In the genomic region with DNA sequence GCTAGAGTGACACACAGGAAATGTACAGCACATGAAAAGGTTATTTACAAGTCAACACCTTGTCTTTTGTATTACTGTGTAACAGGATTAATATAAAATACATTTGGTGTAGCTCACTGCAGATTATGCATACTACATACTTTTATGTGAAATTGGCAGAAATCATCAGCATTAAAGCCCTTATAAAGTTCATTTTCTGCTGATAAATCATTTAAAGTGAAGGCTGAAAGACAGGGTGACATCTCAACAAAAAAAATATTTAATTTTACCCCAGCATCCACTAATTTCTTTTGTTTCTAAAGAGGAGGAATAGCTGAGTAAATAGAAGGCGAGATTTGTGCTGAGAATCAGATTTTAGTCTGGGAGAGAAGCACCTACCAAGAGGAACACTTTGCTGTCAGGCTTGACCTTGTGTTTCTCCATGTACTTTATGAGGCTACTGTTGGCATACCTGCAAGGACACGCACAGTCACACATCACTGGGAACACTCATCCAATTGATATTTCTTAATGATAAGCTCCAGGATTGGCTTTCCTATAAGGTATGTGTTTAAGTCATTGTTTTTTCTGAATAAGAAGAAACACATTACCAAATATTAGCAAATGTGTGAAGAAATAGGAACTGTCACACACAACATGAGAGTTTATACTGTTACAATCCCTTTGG, we compare ENCODE assay signal across 22 cellular contexts.
A peak's percentile ranks its signal among the peaks of the same experiment; 100 is the strongest.
DNase-seq lines count a peak whose midpoint lies in the region; ATAC-seq, FAIRE-seq and TF ChIP-seq lines count a peak whose summit lies in the region.
"Had no signal": no experiment of that assay in that cellular context is flagged by ENCODE, and none has a peak within 500 bp of the region (broad histone marks: within the 10 kb centered on the region; RNA-seq: fewer than 3 reads in every experiment).

No MANE protein-coding gene starts in this region.

- peaks cover 61% of the 10 kb centered on the region for H3K36me3 Mint-ChIP-seq in activated T-helper 17 cell treated with anti-CD3 and anti-CD28 coated beads, Interleukin-2, amount 50 U/mL, for 72 hours (ENCODE audit: low read depth)

- H3K4me1 ChIP-seq in left ventricle myocardium inferior: peaks cover 58% of the 10 kb centered on the region
- H3K4me1 ChIP-seq in foreskin keratinocyte: peaks cover 16% of the 10 kb centered on the region
- H3K4me1 ChIP-seq: Caco-2 had no signal

- no peak overlapping the region for H3K4me3 ChIP-seq in left ventricle myocardium inferior

- no peak overlapping the region for H3K4me3 Mint-ChIP-seq in activated T-helper 17 cell treated with anti-CD3 and anti-CD28 coated beads, Interleukin-2, amount 50 U/mL, for 72 hours
- H3K4me3 Mint-ChIP-seq: CD4-positive, CD25-positive, alpha-beta regulatory T cell had no signal

- H3K36me3 ChIP-seq in left ventricle myocardium inferior: peaks cover 31% of the 10 kb centered on the region

- intact Hi-C loops in left ventricle myocardium inferior (cut with micrococcal nuclease): no loop called here
- intact Hi-C loops in cardiac septum (cut with DNase I): no loop called here

- H3K27me3 ChIP-seq in left ventricle myocardium inferior (ENCODE audit: low read depth) (no peaks in the 10 kb centered on the region), foreskin keratinocyte (no peaks in the 10 kb centered on the region)

- no peak for DNase-seq in left ventricle myocardium inferior
- no peak for DNase-seq in cardiac septum (ENCODE audit: low spot score)
- DNase-seq in foreskin keratinocyte: peak; percentile 61 to 80
- no peak for DNase-seq in omental fat pad (ENCODE audit: low spot score)
- no peak for DNase-seq in germinal center (ENCODE audit: low spot score)
- no peak for DNase-seq in NCI-H2029 (lab: John Stamatoyannopoulos, UW)
- DNase-seq in RCC 7860 (ENCODE audit: low spot score): no peak
- DNase-seq: ACHN; AML-193; Caco-2; CD4-positive, CD25-positive, alpha-beta regulatory T cell; DMS153; GOT3; MM.1S; NCI-H1092 treated with DMSO at 0.1 percent for 48 hours; NCI-H1694; NCI-H2107; NCI-H2227 treated with DMSO at 0.1 percent for 48 hours; NCI-H524 treated with DMSO at 0.1 percent for 48 hours; SIG-M5 had no signal

- no peak for ATAC-seq in activated T-helper 17 cell treated with anti-CD3 and anti-CD28 coated beads, Interleukin-2, amount 50 U/mL, for 72 hours (replicated peaks)
- ATAC-seq in foreskin keratinocyte: peak; percentile 83
- no peak for ATAC-seq in omental fat pad (ENCODE audit: low FRiP score)
- ATAC-seq: Panc1 had no signal

- FAIRE-seq in RCC 7860 (lab: Jason Lieb, UNC): no peak

- no peaks in the 10 kb centered on the region for H3K9me3 Mint-ChIP-seq in activated T-helper 17 cell treated with anti-CD3 and anti-CD28 coated beads, Interleukin-2, amount 50 U/mL, for 72 hours
- H3K9me3 Mint-ChIP-seq: CD4-positive, CD25-positive, alpha-beta regulatory T cell had no signal

- TF ChIP-seq CTCF in left ventricle myocardium inferior (IDR thresholded peaks at IDR 0.05; ENCODE audit: borderline replicate concordance) (no peak), foreskin keratinocyte (conservative IDR thresholded peaks at IDR 0.05) (no peak), omental fat pad (IDR thresholded peaks at IDR 0.05) (no peak)

- H3K27ac ChIP-seq in left ventricle myocardium inferior (replicated peaks) (peak overlapping the region; percentile 15), foreskin keratinocyte (no peak overlapping the region)

- H3K27ac Mint-ChIP-seq in activated T-helper 17 cell treated with anti-CD3 and anti-CD28 coated beads, Interleukin-2, amount 50 U/mL, for 72 hours: peak overlapping the region; percentile 33
- H3K27ac Mint-ChIP-seq: CD4-positive, CD25-positive, alpha-beta regulatory T cell had no signal

- no peaks in the 10 kb centered on the region for H3K9me3 ChIP-seq in left ventricle myocardium inferior (replicated peaks)
- H3K9me3 ChIP-seq: Caco-2 had no signal

- H3K27me3 Mint-ChIP-seq in activated T-helper 17 cell treated with anti-CD3 and anti-CD28 coated beads, Interleukin-2, amount 50 U/mL, for 72 hours: no peaks in the 10 kb centered on the region
- H3K27me3 Mint-ChIP-seq: CD4-positive, CD25-positive, alpha-beta regulatory T cell had no signal

- peaks cover 8% of the 10 kb centered on the region for H3K4me1 Mint-ChIP-seq in activated T-helper 17 cell treated with anti-CD3 and anti-CD28 coated beads, Interleukin-2, amount 50 U/mL, for 72 hours

Comparison
In these comparisons a context has a peak if more than half of its experiments do, and no peak if none do; other contexts are left out.
1. DNase-seq: peak in foreskin keratinocyte (2 of 2); none in left ventricle myocardium inferior (single experiment), cardiac septum (single experiment), omental fat pad (single experiment), germinal center (single experiment), NCI-H2029 (single experiment) and RCC 7860 (single experiment).